Comparison of ENCODE assay signal across 11 cellular contexts in genomic region chr13:21686761-21687391, GRCh38. TPM values are rescaled to one million over a fixed set of nuclear protein-coding genes. Genes with fewer than 3 reads are reported as not detected.
DNase-seq lines count a peak whose midpoint lies in the region; ATAC-seq and TF ChIP-seq lines count a peak whose summit lies in the region.
"Had no signal": no experiment of that assay in that cellular context is flagged by ENCODE, and none has a peak within 500 bp of the region (broad histone marks: within the 10 kb centered on the region; RNA-seq: fewer than 3 reads in every experiment).

No MANE protein-coding gene starts in this region.

- no peaks in the 10 kb centered on the region for H4K20me1 ChIP-seq in smooth muscle cell (ENCODE audit: low read depth)

- intact Hi-C loops in mucosa of descending colon (cut with DNase I, micrococcal nuclease): no loop called here

- ATAC-seq in GM21529 (IDR thresholded peaks at IDR 0.05; ENCODE audit: unreplicated experiment): peak; percentile 96
- ATAC-seq in HG03196 (IDR thresholded peaks at IDR 0.05; ENCODE audit: unreplicated experiment): peak; percentile 95
- ATAC-seq in mucosa of descending colon: peak; percentile 86

- peaks cover 6% of the 10 kb centered on the region for H3K4me1 ChIP-seq in mucosa of descending colon (ENCODE audit: low read depth)
- no peaks in the 10 kb centered on the region for H3K4me1 ChIP-seq in smooth muscle cell (ENCODE audit: low read depth)
- H3K4me1 ChIP-seq in HAP-1: no peaks in the 10 kb centered on the region
- H3K4me1 ChIP-seq: thyroid gland had no signal

- H3K36me3 ChIP-seq in mucosa of descending colon (ENCODE audit: low read depth) (no peaks in the 10 kb centered on the region), smooth muscle cell (ENCODE audit: low read depth) (no peaks in the 10 kb centered on the region), HAP-1 (replicated peaks) (no peaks in the 10 kb centered on the region)
- H3K36me3 ChIP-seq: thyroid gland had no signal

- H3K27ac ChIP-seq in smooth muscle cell (ENCODE audit: low read depth): no peak overlapping the region
- H3K27ac ChIP-seq: thyroid gland had no signal

- DNase-seq in activated CD4-positive, alpha-beta T cell treated with anti-CD3 and anti-CD28 coated beads for 48 hours: peak; percentile 39
- DNase-seq in activated CD4-positive, alpha-beta T cell treated with anti-CD3 and anti-CD28 coated beads, Interleukin-2, amount 50 U/mL, for 1 hour: no peak
- no peak for DNase-seq in mucosa of descending colon
- DNase-seq in smooth muscle cell (lab: John Stamatoyannopoulos, UW; ENCODE audit: unreplicated experiment): no peak
- no peak for DNase-seq in foreskin melanocyte
- DNase-seq in HAP-1 (ENCODE audit: low spot score in 2 of 2): no peak
- DNase-seq: IMR-90, NCI-H774, thyroid gland had no signal

- no peak overlapping the region for H3K9ac ChIP-seq in smooth muscle cell (ENCODE audit: low read depth)

- in situ Hi-C loops in HAP-1 (cut with MboI; ENCODE audit: low sequenced_read_pairs): no loop called here

- H3K4me3 ChIP-seq in mucosa of descending colon (no peak overlapping the region), smooth muscle cell (no peak overlapping the region), HAP-1 (no peak overlapping the region)
- H3K4me3 ChIP-seq: thyroid gland had no signal

- H3K79me2 ChIP-seq in smooth muscle cell (ENCODE audit: low read depth): no peaks in the 10 kb centered on the region

- H3K4me2 ChIP-seq in smooth muscle cell: no peak overlapping the region

- peaks cover 3% of the 10 kb centered on the region for H3F3A ChIP-seq in smooth muscle cell (ENCODE audit: low read depth)

- H2AFZ ChIP-seq in smooth muscle cell (ENCODE audit: low read depth): no peak overlapping the region

- H3K27me3 ChIP-seq in smooth muscle cell (ENCODE audit: low read depth) (no peaks in the 10 kb centered on the region), HAP-1 (ENCODE audit: low read depth) (no peaks in the 10 kb centered on the region)
- H3K27me3 ChIP-seq: thyroid gland had no signal

- no peaks in the 10 kb centered on the region for H3K9me3 ChIP-seq in mucosa of descending colon
- no peaks in the 10 kb centered on the region for H3K9me3 ChIP-seq in smooth muscle cell (replicated peaks; ENCODE audit: low read depth)
- no peaks in the 10 kb centered on the region for H3K9me3 ChIP-seq in HAP-1
- H3K9me3 ChIP-seq: thyroid gland had no signal

- WGBS in smooth muscle cell (ENCODE audit: low lambda C conversion rate): 93% methylated on average over 5 of the region's 5 CpGs

- TF ChIP-seq CTCF in mucosa of descending colon (IDR thresholded peaks at IDR 0.05) (no peak), smooth muscle cell (IDR thresholded peaks at IDR 0.05; ENCODE audit: borderline replicate concordance, insufficient read depth, poor library complexity, severe bottlenecking) (no peak)

RNA-seq across cellular contexts. Expression of gene FGF9, which starts 16.0 kb away (rescaled TPM):
- total RNA-seq in mucosa of descending colon: 1 to 10 TPM; 1.2 to 2.6 (median 2.3) TPM
- total RNA-seq in smooth muscle cell: 0.67 TPM in 1 of 2 replicates, not detected in the other
- 0.37 and 0.56 TPM in 2 replicates for polyA plus RNA-seq in smooth muscle cell
